Comparison of ENCODE assay signal across 6 cellular contexts in the genomic region with DNA sequence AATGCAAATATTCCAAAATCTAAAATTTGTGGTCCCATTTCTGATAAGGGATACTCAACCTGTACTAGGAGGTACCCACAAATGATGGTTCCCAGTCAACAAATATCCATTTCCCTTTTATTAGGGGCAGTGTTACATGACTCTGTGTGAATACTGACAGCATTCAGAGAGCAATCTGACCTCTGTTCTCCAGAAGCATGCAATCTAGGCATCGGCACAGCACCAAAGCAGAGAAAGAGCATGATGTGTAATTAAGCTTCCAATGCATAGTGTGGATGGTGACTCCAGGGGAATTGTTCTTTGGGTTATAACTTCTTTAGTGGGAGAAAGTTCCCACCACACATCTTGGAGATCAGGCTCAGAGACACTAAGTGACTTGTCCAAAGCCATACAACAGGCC.
"Had no signal": no experiment of that assay in that cellular context is flagged by ENCODE, and none has a peak within 500 bp of the region (broad histone marks: within the 10 kb centered on the region; RNA-seq: fewer than 3 reads in every experiment).

No MANE protein-coding gene starts in this region.

- ATAC-seq: GM23338, K562 had no signal

- H3K4me2 ChIP-seq: GM23338 had no signal

- DNase-seq: H9, HCEC 1CT, IMR-90 had no signal

- H3K27ac ChIP-seq: HL-60 had no signal

- H3K4me3 ChIP-seq: GM23338, K562 had no signal
